ENCODE assay signal across 8 cellular contexts in genomic region chr3:15633766-15634588, GRCh38. TPM values are rescaled to one million over a fixed set of nuclear protein-coding genes. Genes with fewer than 3 reads are reported as not detected.
DNase-seq lines count a peak whose midpoint lies in the region; ATAC-seq and TF ChIP-seq lines count a peak whose summit lies in the region.

No MANE protein-coding gene starts in this region.

- no peaks in the 10 kb centered on the region for H3K27me3 ChIP-seq in heart right ventricle

- ATAC-seq in heart right ventricle (no peak), left ventricle myocardium superior (no peak), HG02798 (IDR thresholded peaks at IDR 0.05; ENCODE audit: poor library complexity, unreplicated experiment) (no peak)

- peaks cover 0 to 72% (median 51%) of the 10 kb centered on the region in 9 donors for H3K4me1 ChIP-seq in heart right ventricle

- no peaks in the 10 kb centered on the region for H3K36me3 ChIP-seq in heart right ventricle

- no peaks in the 10 kb centered on the region for H3K36me3 Mint-ChIP-seq in type B pancreatic cell

- in situ Hi-C loops in GM13976 (cut with MboI; ENCODE audit: low sequenced_read_pairs, unreplicated experiment): no loop called here

- peaks cover 45% of the 10 kb centered on the region for H3K4me1 Mint-ChIP-seq in type B pancreatic cell (ENCODE audit: unreplicated experiment)

- DNase-seq in heart right ventricle: no peak
- no peak for DNase-seq in left ventricle myocardium superior
- DNase-seq in caudate nucleus (lab: John Stamatoyannopoulos, UW): peak in 4 of 61 donors; percentile 18 to 91 (median 28)
- DNase-seq in midbrain (lab: John Stamatoyannopoulos, UW): peak; percentile 58
- no peak for DNase-seq in type B pancreatic cell (ENCODE audit: extremely low spot score, unreplicated experiment)
- DNase-seq in activated CD8-positive, alpha-beta memory T cell treated with anti-CD3 and anti-CD28 coated beads, Interleukin-2, amount 50 U/mL, for 48 hours: no peak
- no peak for DNase-seq in GM13976 (ENCODE audit: low spot score)

- no peaks in the 10 kb centered on the region for H3K27me3 Mint-ChIP-seq in type B pancreatic cell

- H3K9me3 Mint-ChIP-seq in type B pancreatic cell: no peaks in the 10 kb centered on the region

- TF ChIP-seq CTCF in heart right ventricle (IDR thresholded peaks at IDR 0.05) (no peak), type B pancreatic cell (conservative IDR thresholded peaks at IDR 0.05) (no peak), GM13976 (IDR thresholded peaks at IDR 0.05; ENCODE audit: borderline replicate concordance, control extremely low read depth, extremely low read depth, insufficient read depth, missing control alignments) (no peak)

- no peak overlapping the region for H3K4me3 ChIP-seq in heart right ventricle

- intact Hi-C loops in heart right ventricle (cut with DNase I): loop anchor here in 9 of 10 donors (5.0 to 10.0 kb wide), 9 partner anchors 51 to 621 kb away; partner anchors contain the start of genes ANKRD28 (in 1 of the 9) and GALNT15 (in 1 of the 9)
- intact Hi-C loops in left ventricle myocardium superior (cut with micrococcal nuclease): loop anchor here (5.0 to 10.0 kb wide), 2 partner anchors 178 to 611 kb away; no protein-coding TSS in a partner anchor

- no peaks in the 10 kb centered on the region for H3K9me3 ChIP-seq in heart right ventricle

- peak overlapping the region in 6 of 10 donors; percentile 5 to 83 (median 67) for H3K27ac ChIP-seq in heart right ventricle
- H3K27ac ChIP-seq in caudate nucleus (ENCODE audit: low read depth, low read length): peak overlapping the region; percentile 88

- WGBS in heart right ventricle, 2 donors: 34 to 42% methylated on average over 4 of the region's 4 CpGs

- no peak overlapping the region for H3K4me3 Mint-ChIP-seq in type B pancreatic cell

- H3K27ac Mint-ChIP-seq in type B pancreatic cell: peak overlapping the region; percentile 30

RNA-seq across cellular contexts. Expression of gene BTD, which starts 32.4 kb away (rescaled TPM):
- total RNA-seq in heart right ventricle (10 to 100 TPM in 8 of 10 donors, 1 to 10 TPM in 2; 8.8 to 17.2 (median 13.5) TPM), left ventricle myocardium superior (11.0 TPM), type B pancreatic cell (ENCODE audit: low replicate concordance) (12.2 and 15.4 TPM in 2 replicates)
- 1 to 10 TPM; 4.8 to 8.3 TPM for polyA plus RNA-seq in heart right ventricle

RNA-seq across cellular contexts. Expression of gene HACL1, which starts 32.6 kb away (rescaled TPM):
- total RNA-seq in heart right ventricle (10 to 100 TPM; 12.4 to 20.5 (median 14.1) TPM), left ventricle myocardium superior (15.6 TPM), type B pancreatic cell (ENCODE audit: low replicate concordance) (16.5 and 20.5 TPM in 2 replicates)
- 10 to 100 TPM in 1 of 2 donors, 1 to 10 TPM in 1; 7.5 to 11.1 TPM for polyA plus RNA-seq in heart right ventricle
